In genomic region chr9:6904366-6904765, GRCh38 we compare ENCODE assay signal across 26 cellular contexts.
"Had no signal": no experiment of that assay in that cellular context is flagged by ENCODE, and none has a peak within 500 bp of the region (broad histone marks: within the 10 kb centered on the region; RNA-seq: fewer than 3 reads in every experiment).

No MANE protein-coding gene starts in this region.

- ATAC-seq: activated CD8-positive, alpha-beta T cell treated with anti-CD3 and anti-CD28 coated beads for 36 hours; body of pancreas; heart left ventricle; left colon; right lobe of liver; T-helper 17 cell had no signal

- FAIRE-seq: endothelial cell of umbilical vein, kidney had no signal

- H3K27me3 Mint-ChIP-seq: activated CD8-positive, alpha-beta T cell treated with anti-CD3 and anti-CD28 coated beads for 36 hours; activated naive CD8-positive, alpha-beta T cell; T-helper 17 cell had no signal

- H3K27me3 ChIP-seq: body of pancreas, heart left ventricle, right lobe of liver, uterus had no signal

- H3K4me3 Mint-ChIP-seq: activated CD8-positive, alpha-beta T cell treated with anti-CD3 and anti-CD28 coated beads for 36 hours; activated naive CD8-positive, alpha-beta T cell; immature natural killer cell; nephron; T-helper 17 cell had no signal

- H3K9me3 Mint-ChIP-seq: activated CD8-positive, alpha-beta T cell treated with anti-CD3 and anti-CD28 coated beads for 36 hours; activated T-helper 2 cell treated with anti-CD3 and anti-CD28 coated beads, Interferon-gamma antibody, Interleukin-2, Interleukin-4, amounts not matched to agents 10 μg/mL and 5 μg/mL and 100 μg/mL, durations not matched to agents 14 hours and 24 hours and 36 hours; immature natural killer cell; nephron had no signal

- H3K36me3 ChIP-seq: heart left ventricle, right lobe of liver, thoracic aorta, uterus had no signal

- H3K4me3 ChIP-seq: body of pancreas, heart left ventricle, right lobe of liver, thoracic aorta, uterus had no signal

- H3K27ac Mint-ChIP-seq: activated CD8-positive, alpha-beta T cell treated with anti-CD3 and anti-CD28 coated beads for 36 hours; activated naive CD8-positive, alpha-beta T cell; activated T-helper 2 cell treated with anti-CD3 and anti-CD28 coated beads, Interferon-gamma antibody, Interleukin-2, Interleukin-4, amounts not matched to agents 10 μg/mL and 5 μg/mL and 100 μg/mL, durations not matched to agents 14 hours and 24 hours and 36 hours; immature natural killer cell; nephron; T-helper 17 cell had no signal

- H3K9me3 ChIP-seq: body of pancreas, heart left ventricle, right lobe of liver, thoracic aorta, uterus had no signal

- H3K27ac ChIP-seq: body of pancreas, heart left ventricle, right lobe of liver, thoracic aorta, uterus had no signal

- DNase-seq: activated CD4-positive, alpha-beta T cell treated with anti-CD3 and anti-CD28 coated beads, Interleukin-2, amount 50 U/mL, for 1 hour; activated CD4-positive, CD25-positive, alpha-beta regulatory T cell treated with anti-CD3 and anti-CD28 coated beads, Interleukin-2, amount 50 U/mL, for 72 hours; activated CD8-positive, alpha-beta T cell treated with anti-CD3 and anti-CD28 coated beads for 36 hours; activated T-cell treated with anti-CD3 and anti-CD28 coated beads, Interleukin-2, amount 50 U/mL, for 48 hours; aorta; body of pancreas; cortex of kidney; foreskin fibroblast; heart left ventricle; hypothalamus; immature natural killer cell; kidney; left colon; mammary epithelial cell; right lobe of liver; stimulated activated CD4-positive, alpha-beta T cell treated with anti-CD3 and anti-CD28 coated beads, Interleukin-2, amount 100 ng/mL, for 48 hours; stimulated activated naive CD4-positive, alpha-beta T cell treated with Interleukin-2 at 50 U/mL for 16 hours; T-helper 17 cell; T1000; trophoblast cell; uterus had no signal
